In the genomic region with DNA sequence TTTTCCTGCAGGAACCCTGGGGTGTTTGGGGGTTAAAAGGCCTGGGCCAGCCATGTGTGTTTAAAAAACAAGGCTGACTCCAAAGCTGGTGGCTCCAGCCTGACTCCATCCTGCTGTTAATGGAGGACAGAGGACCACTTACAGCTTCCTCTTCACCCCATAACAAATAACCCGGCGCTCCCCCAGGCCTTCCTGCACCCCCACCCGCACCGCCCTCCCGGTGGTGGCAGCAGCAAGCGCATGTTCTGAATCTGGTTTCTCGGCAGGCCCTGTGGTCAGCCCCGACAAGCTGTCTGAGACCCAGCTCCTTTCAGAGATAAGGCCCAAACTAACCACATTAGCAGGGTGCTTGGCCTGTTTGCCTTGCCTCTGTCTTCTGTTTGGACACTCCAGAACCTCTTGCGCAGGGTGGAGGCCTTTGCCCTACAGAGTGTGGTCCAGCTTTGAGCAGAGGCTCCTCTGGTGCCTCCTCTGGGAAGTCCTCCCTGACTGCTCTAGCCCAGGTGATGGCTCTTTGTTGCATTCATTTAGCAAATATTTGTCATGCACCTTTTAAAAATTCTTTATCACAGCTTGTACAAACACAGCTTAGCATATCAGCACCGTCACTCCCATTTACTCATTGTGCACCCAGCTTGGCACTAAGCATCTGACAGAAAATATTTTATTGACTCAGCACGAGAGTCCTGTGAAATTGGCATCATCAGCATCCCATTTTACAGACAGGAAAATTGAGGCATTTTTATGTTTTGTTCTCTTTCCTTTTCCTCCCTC, we compare ENCODE assay signal across 1 cellular context.
TF ChIP-seq lines count a peak whose summit lies in the region.

No MANE protein-coding gene starts in this region.

TF ChIP-seq in GM23338, 12 proteins besides CTCF, POLR2A, EP300 and RAD21 (continued from another document):
- TF ChIP-seq, protein P1, sequence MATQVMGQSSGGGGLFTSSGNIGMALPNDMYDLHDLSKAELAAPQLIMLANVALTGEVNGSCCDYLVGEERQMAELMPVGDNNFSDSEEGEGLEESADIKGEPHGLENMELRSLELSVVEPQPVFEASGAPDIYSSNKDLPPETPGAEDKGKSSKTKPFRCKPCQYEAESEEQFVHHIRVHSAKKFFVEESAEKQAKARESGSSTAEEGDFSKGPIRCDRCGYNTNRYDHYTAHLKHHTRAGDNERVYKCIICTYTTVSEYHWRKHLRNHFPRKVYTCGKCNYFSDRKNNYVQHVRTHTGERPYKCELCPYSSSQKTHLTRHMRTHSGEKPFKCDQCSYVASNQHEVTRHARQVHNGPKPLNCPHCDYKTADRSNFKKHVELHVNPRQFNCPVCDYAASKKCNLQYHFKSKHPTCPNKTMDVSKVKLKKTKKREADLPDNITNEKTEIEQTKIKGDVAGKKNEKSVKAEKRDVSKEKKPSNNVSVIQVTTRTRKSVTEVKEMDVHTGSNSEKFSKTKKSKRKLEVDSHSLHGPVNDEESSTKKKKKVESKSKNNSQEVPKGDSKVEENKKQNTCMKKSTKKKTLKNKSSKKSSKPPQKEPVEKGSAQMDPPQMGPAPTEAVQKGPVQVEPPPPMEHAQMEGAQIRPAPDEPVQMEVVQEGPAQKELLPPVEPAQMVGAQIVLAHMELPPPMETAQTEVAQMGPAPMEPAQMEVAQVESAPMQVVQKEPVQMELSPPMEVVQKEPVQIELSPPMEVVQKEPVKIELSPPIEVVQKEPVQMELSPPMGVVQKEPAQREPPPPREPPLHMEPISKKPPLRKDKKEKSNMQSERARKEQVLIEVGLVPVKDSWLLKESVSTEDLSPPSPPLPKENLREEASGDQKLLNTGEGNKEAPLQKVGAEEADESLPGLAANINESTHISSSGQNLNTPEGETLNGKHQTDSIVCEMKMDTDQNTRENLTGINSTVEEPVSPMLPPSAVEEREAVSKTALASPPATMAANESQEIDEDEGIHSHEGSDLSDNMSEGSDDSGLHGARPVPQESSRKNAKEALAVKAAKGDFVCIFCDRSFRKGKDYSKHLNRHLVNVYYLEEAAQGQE (IDR thresholded peaks at IDR 0.05; ENCODE audit: unreplicated experiment): no peak
- TF ChIP-seq EZH2phosphoT487 (IDR thresholded peaks at IDR 0.05; ENCODE audit: unreplicated experiment) (no peak), CREB1 (CRISPR knock-in tag; IDR thresholded peaks at IDR 0.05; ENCODE audit: low read depth) (no peak), ZNF331 (CRISPR knock-in tag; IDR thresholded peaks at IDR 0.05; ENCODE audit: low read depth) (no peak), EZH2 (IDR thresholded peaks at IDR 0.05; ENCODE audit: low read depth, unreplicated experiment) (no peak), ZNF114 (CRISPR knock-in tag; IDR thresholded peaks at IDR 0.05) (no peak), NANOG (IDR thresholded peaks at IDR 0.05; ENCODE audit: borderline replicate concordance) (no peak), JUNB (IDR thresholded peaks at IDR 0.05; ENCODE audit: unreplicated experiment) (no peak)
- TF ChIP-seq, protein P2, sequence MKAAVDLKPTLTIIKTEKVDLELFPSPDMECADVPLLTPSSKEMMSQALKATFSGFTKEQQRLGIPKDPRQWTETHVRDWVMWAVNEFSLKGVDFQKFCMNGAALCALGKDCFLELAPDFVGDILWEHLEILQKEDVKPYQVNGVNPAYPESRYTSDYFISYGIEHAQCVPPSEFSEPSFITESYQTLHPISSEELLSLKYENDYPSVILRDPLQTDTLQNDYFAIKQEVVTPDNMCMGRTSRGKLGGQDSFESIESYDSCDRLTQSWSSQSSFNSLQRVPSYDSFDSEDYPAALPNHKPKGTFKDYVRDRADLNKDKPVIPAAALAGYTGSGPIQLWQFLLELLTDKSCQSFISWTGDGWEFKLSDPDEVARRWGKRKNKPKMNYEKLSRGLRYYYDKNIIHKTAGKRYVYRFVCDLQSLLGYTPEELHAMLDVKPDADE (IDR thresholded peaks at IDR 0.05): no peak
